9 cellular contexts compared by ENCODE assay signal in genomic region chr11:108647701-108648527, GRCh38. TPM values are rescaled to one million over a fixed set of nuclear protein-coding genes. Genes with fewer than 3 reads are reported as not detected.
A peak's percentile ranks its signal among the peaks of the same experiment; 100 is the strongest.
DNase-seq lines count a peak whose midpoint lies in the region; ATAC-seq, FAIRE-seq and TF ChIP-seq lines count a peak whose summit lies in the region.
"Had no signal": no experiment of that assay in that cellular context is flagged by ENCODE, and none has a peak within 500 bp of the region (broad histone marks: within the 10 kb centered on the region; RNA-seq: fewer than 3 reads in every experiment).

No MANE protein-coding gene starts in this region.

- no peak overlapping the region for H3K4me3 Mint-ChIP-seq in activated T-helper 17 cell treated with anti-CD3 and anti-CD28 coated beads, Interleukin-2, amount 50 U/mL, for 72 hours
- H3K4me3 Mint-ChIP-seq: activated naive CD4-positive, alpha-beta T cell treated with anti-CD3 and anti-CD28 coated beads, Interleukin-2, amount 50 U/mL, for 24 hours had no signal

- no peak overlapping the region for H3K27ac Mint-ChIP-seq in activated T-helper 17 cell treated with anti-CD3 and anti-CD28 coated beads, Interleukin-2, amount 50 U/mL, for 72 hours
- H3K27ac Mint-ChIP-seq: activated naive CD4-positive, alpha-beta T cell treated with anti-CD3 and anti-CD28 coated beads, Interleukin-2, amount 50 U/mL, for 24 hours had no signal

- H3K36me3 Mint-ChIP-seq in activated T-helper 17 cell treated with anti-CD3 and anti-CD28 coated beads, Interleukin-2, amount 50 U/mL, for 72 hours (ENCODE audit: low read depth): no peaks in the 10 kb centered on the region
- H3K36me3 Mint-ChIP-seq: activated naive CD4-positive, alpha-beta T cell treated with anti-CD3 and anti-CD28 coated beads, Interleukin-2, amount 50 U/mL, for 24 hours had no signal

- H3K4me3 ChIP-seq in foreskin fibroblast (ENCODE audit: low read depth in 1 of 2, low read length in 2 of 2): no peak overlapping the region
- H3K4me3 ChIP-seq in testis: no peak overlapping the region

- H3K27me3 ChIP-seq in testis: no peaks in the 10 kb centered on the region

- peaks cover 4% of the 10 kb centered on the region for H3K27me3 Mint-ChIP-seq in activated T-helper 17 cell treated with anti-CD3 and anti-CD28 coated beads, Interleukin-2, amount 50 U/mL, for 72 hours

- FAIRE-seq in RCC 7860 (lab: Jason Lieb, UNC): no peak

- TF ChIP-seq CTCF in foreskin fibroblast (IDR thresholded peaks at IDR 0.05; ENCODE audit: low read depth, low read length) (peak; percentile 88), testis (IDR thresholded peaks at IDR 0.05) (peak in 2 of 3 experiments; percentile 42 to 45)

- peak; percentile 74 for DNase-seq in DMS 273 (lab: John Stamatoyannopoulos, UW; ENCODE audit: unreplicated experiment)
- peak; percentile 45 for DNase-seq in KG1 (lab: John Stamatoyannopoulos, UW)
- DNase-seq in RCC 7860 (ENCODE audit: low spot score): peak; percentile 57
- peak; percentile 53 to 91 for DNase-seq in foreskin fibroblast
- DNase-seq in nucleus accumbens (lab: John Stamatoyannopoulos, UW): peak in 50 of 56 donors; percentile 3 to 83 (median 51)
- DNase-seq in testis: peak; percentile 82

- peak; percentile 92 for ATAC-seq in GM21515 (IDR thresholded peaks at IDR 0.05; ENCODE audit: unreplicated experiment)
- peak; percentile 91 for ATAC-seq in activated T-helper 17 cell treated with anti-CD3 and anti-CD28 coated beads, Interleukin-2, amount 50 U/mL, for 72 hours (replicated peaks)

- intact Hi-C loops in testis (cut with DNase I; ENCODE audit: low total_unique reads): no loop called here

- peaks cover 3% of the 10 kb centered on the region for H3K4me1 ChIP-seq in testis

- no peak overlapping the region for H3K27ac ChIP-seq in testis

- TF ChIP-seq POLR2A in testis (IDR thresholded peaks at IDR 0.05): no peak

- no peaks in the 10 kb centered on the region for H3K4me1 Mint-ChIP-seq in activated T-helper 17 cell treated with anti-CD3 and anti-CD28 coated beads, Interleukin-2, amount 50 U/mL, for 72 hours
- H3K4me1 Mint-ChIP-seq: activated naive CD4-positive, alpha-beta T cell treated with anti-CD3 and anti-CD28 coated beads, Interleukin-2, amount 50 U/mL, for 24 hours had no signal

- no peaks in the 10 kb centered on the region for H3K9me3 ChIP-seq in testis

- WGBS in testis, 2 donors: 51 to 60% methylated on average over 8 to 9 of the region's 9 CpGs

- no peaks in the 10 kb centered on the region for H3K36me3 ChIP-seq in testis (ENCODE audit: low read depth, missing control alignments)

- H3K9me3 Mint-ChIP-seq in activated T-helper 17 cell treated with anti-CD3 and anti-CD28 coated beads, Interleukin-2, amount 50 U/mL, for 72 hours: no peaks in the 10 kb centered on the region
- H3K9me3 Mint-ChIP-seq: activated naive CD4-positive, alpha-beta T cell treated with anti-CD3 and anti-CD28 coated beads, Interleukin-2, amount 50 U/mL, for 24 hours had no signal

RNA-seq across cellular contexts. Expression of gene DDX10, which starts 17.0 kb away (rescaled TPM):
- total RNA-seq in activated T-helper 17 cell treated with anti-CD3 and anti-CD28 coated beads, Interleukin-2, amount 50 U/mL, for 72 hours: 10 to 100 TPM; 25.0 to 45.3 TPM
- 10 to 100 TPM; 59.2 to 64.4 TPM for total RNA-seq in testis
- polyA plus RNA-seq in testis (ENCODE audit: insufficient read depth, low read depth, low replicate concordance): 25.7 TPM

RNA-seq across cellular contexts. Expression of gene EXPH5, which starts 54.3 kb away (rescaled TPM):
- total RNA-seq in activated T-helper 17 cell treated with anti-CD3 and anti-CD28 coated beads, Interleukin-2, amount 50 U/mL, for 72 hours: 1 to 10 TPM; 2.4 to 6.0 TPM
- total RNA-seq in testis: under 1 TPM; 0.62 to 0.71 TPM
- 1.3 TPM for polyA plus RNA-seq in testis (ENCODE audit: insufficient read depth, low read depth, low replicate concordance)
